24 cellular contexts compared by ENCODE assay signal in the genomic region with DNA sequence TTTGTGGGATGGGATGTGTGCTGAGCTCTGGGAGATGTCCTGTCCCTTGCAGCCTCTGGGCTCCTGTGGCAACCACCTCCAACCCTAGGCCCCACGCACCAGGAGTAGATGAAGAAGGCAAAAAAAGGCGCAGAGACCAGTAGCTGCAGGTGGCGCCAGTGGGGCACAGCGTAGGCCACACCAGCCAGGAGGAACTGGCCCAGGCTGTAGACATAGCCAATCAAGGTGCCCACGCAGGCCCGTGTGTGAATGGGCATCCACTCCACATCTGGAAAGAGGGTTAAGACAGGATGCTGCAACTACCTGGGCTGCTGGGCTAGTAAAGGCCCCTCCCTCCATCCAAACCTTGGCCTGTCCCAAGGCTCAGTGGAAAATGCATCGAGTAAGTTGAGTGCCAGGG. TPM values are rescaled to one million over a fixed set of nuclear protein-coding genes. Genes with fewer than 3 reads are reported as not detected.
"Had no signal": no experiment of that assay in that cellular context is flagged by ENCODE, and none has a peak within 500 bp of the region (broad histone marks: within the 10 kb centered on the region; RNA-seq: fewer than 3 reads in every experiment).

No MANE protein-coding gene starts in this region.

- H3K27ac Mint-ChIP-seq: activated naive CD8-positive, alpha-beta T cell treated with anti-CD3 and anti-CD28 coated beads, Interleukin-2, amount 10 ng/mL, durations not matched to agents 7 days and 5 days; brain; naive thymus-derived CD4-positive, alpha-beta T cell; stimulated activated effector memory CD8-positive, alpha-beta T cell treated with anti-CD3 and anti-CD28 coated beads, Interleukin-12 subunit alpha, Interleukin-12 subunit beta, amount 100 ng/mL, for 72 hours; type B pancreatic cell had no signal

- DNase-seq: activated CD4-positive, alpha-beta T cell treated with anti-CD3 and anti-CD28 coated beads, Interleukin-2, amount 50 U/mL, for 4 hours; activated naive CD4-positive, alpha-beta T cell; activated naive CD8-positive, alpha-beta T cell treated with anti-CD3 and anti-CD28 coated beads, Interleukin-2, amount 10 ng/mL, durations not matched to agents 7 days and 5 days; caudate nucleus; dorsolateral prefrontal cortex; foreskin fibroblast; hypothalamus; left lung; naive thymus-derived CD4-positive, alpha-beta T cell; pancreas; stimulated activated CD4-positive, alpha-beta T cell treated with anti-CD3 and anti-CD28 coated beads, Interleukin-4, amount 100 ng/mL, for 24 hours; stomach; T-helper 2 cell had no signal

- H3K27me3 ChIP-seq: dorsolateral prefrontal cortex, left lung, pancreas, stomach had no signal

- H3K9me3 ChIP-seq: left lung, pancreas, stomach had no signal

- H3K9me3 Mint-ChIP-seq: activated naive CD8-positive, alpha-beta T cell treated with anti-CD3 and anti-CD28 coated beads, Interleukin-2, amount 10 ng/mL, durations not matched to agents 7 days and 5 days; brain; stimulated activated effector memory CD8-positive, alpha-beta T cell treated with anti-CD3 and anti-CD28 coated beads, Interleukin-12 subunit alpha, Interleukin-12 subunit beta, amount 100 ng/mL, for 72 hours had no signal

- H3K36me3 Mint-ChIP-seq: activated naive CD8-positive, alpha-beta T cell treated with anti-CD3 and anti-CD28 coated beads, Interleukin-2, amount 10 ng/mL, durations not matched to agents 7 days and 5 days; brain; stimulated activated effector memory CD8-positive, alpha-beta T cell treated with anti-CD3 and anti-CD28 coated beads, Interleukin-12 subunit alpha, Interleukin-12 subunit beta, amount 100 ng/mL, for 72 hours; type B pancreatic cell had no signal

- H3K4me1 ChIP-seq: left lung, pancreas, stomach had no signal

- H3K4me3 ChIP-seq: left lung, pancreas, smooth muscle cell, stomach had no signal

- H3K4me1 Mint-ChIP-seq: activated naive CD8-positive, alpha-beta T cell treated with anti-CD3 and anti-CD28 coated beads, Interleukin-2, amount 10 ng/mL, durations not matched to agents 7 days and 5 days; naive thymus-derived CD4-positive, alpha-beta T cell; stimulated activated effector memory CD8-positive, alpha-beta T cell treated with anti-CD3 and anti-CD28 coated beads, Interleukin-12 subunit alpha, Interleukin-12 subunit beta, amount 100 ng/mL, for 72 hours had no signal

- H3K27ac ChIP-seq: dorsolateral prefrontal cortex, epithelial cell of prostate, left lung, pancreas, stomach, VCaP had no signal

- H3K27me3 Mint-ChIP-seq: type B pancreatic cell had no signal

- H3K4me2 ChIP-seq: smooth muscle cell had no signal

- H3K4me3 Mint-ChIP-seq: activated naive CD8-positive, alpha-beta T cell treated with anti-CD3 and anti-CD28 coated beads, Interleukin-2, amount 10 ng/mL, durations not matched to agents 7 days and 5 days; brain; naive thymus-derived CD4-positive, alpha-beta T cell; stimulated activated effector memory CD8-positive, alpha-beta T cell treated with anti-CD3 and anti-CD28 coated beads, Interleukin-12 subunit alpha, Interleukin-12 subunit beta, amount 100 ng/mL, for 72 hours; type B pancreatic cell had no signal

- ATAC-seq: left lung; naive thymus-derived CD4-positive, alpha-beta T cell; pancreas; sciatic nerve; stimulated activated effector memory CD8-positive, alpha-beta T cell treated with anti-CD3 and anti-CD28 coated beads, Interleukin-12 subunit alpha, Interleukin-12 subunit beta, amount 100 ng/mL, for 72 hours had no signal

- H3K36me3 ChIP-seq: left lung, pancreas, stomach had no signal

RNA-seq across cellular contexts. Expression of a gene that starts 3.0 kb away (rescaled TPM):
- total RNA-seq: activated naive CD8-positive, alpha-beta T cell treated with anti-CD3 and anti-CD28 coated beads, Interleukin-2, amount 10 ng/mL, durations not matched to agents 7 days and 5 days; glomerular endothelial cell; kidney epithelial cell; left lung; mucosa of gallbladder; naive thymus-derived CD4-positive, alpha-beta T cell; pancreas; pulmonary artery endothelial cell; sciatic nerve; smooth muscle cell; stomach had no signal
- polyA plus RNA-seq: naive thymus-derived CD4-positive, alpha-beta T cell; pancreas; smooth muscle cell; stomach had no signal

RNA-seq across cellular contexts. Expression of a gene that starts 33.9 kb away (rescaled TPM):
- total RNA-seq: activated naive CD8-positive, alpha-beta T cell treated with anti-CD3 and anti-CD28 coated beads, Interleukin-2, amount 10 ng/mL, durations not matched to agents 7 days and 5 days; glomerular endothelial cell; kidney epithelial cell; left lung; mucosa of gallbladder; naive thymus-derived CD4-positive, alpha-beta T cell; pancreas; pulmonary artery endothelial cell; sciatic nerve; smooth muscle cell; stomach had no signal
- polyA plus RNA-seq: naive thymus-derived CD4-positive, alpha-beta T cell; pancreas; smooth muscle cell; stomach had no signal
